1 cellular context compared by ENCODE assay signal in genomic region chr6:15017251-15017650, GRCh38.
TF ChIP-seq lines count a peak whose summit lies in the region.

No MANE protein-coding gene starts in this region.

TF ChIP-seq in H1, 55 proteins besides CTCF, POLR2A, EP300 and RAD21 (continued from another document):
- 0 out of 2 replicates have a peak, but pooled peaks have one; percentile 11 for TF ChIP-seq MAX (IDR thresholded peaks at IDR 0.05)
- TF ChIP-seq KDM4A (IDR thresholded peaks at IDR 0.05; ENCODE audit: low read depth, low read length, severe bottlenecking): no peak
- 0 out of 2 replicates have a peak, but pooled peaks have one; percentile 7 for TF ChIP-seq YY1 (IDR thresholded peaks at IDR 0.05; ENCODE audit: low read depth, low read length)
- peak; percentile 7 for TF ChIP-seq NANOG (IDR thresholded peaks at IDR 0.05; ENCODE audit: insufficient read depth, low read depth, low read length, poor library complexity, severe bottlenecking)
- no peak for TF ChIP-seq USF2 (IDR thresholded peaks at IDR 0.05; ENCODE audit: low read length)
